18 cellular contexts compared by ENCODE assay signal in the genomic region with DNA sequence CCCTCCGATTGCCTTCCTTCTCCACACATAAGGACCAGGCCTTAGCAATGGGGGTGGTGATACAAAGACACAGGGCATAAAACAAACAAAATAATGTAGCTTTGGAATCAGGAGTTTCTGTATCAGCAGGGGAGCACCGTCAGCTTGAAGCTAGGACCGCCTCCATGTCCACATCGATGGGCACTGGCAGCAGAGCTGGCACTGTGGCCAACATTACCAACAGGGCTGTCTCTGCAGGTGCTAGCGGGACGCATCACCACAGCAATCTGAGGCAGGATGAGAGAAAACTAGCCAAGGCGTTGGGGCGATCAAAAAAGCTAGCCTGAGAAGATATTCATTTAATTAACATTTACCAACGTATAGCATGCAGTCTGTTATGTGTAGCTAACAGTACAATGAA.
A peak's percentile ranks its signal among the peaks of the same experiment; 100 is the strongest.
DNase-seq lines count a peak whose midpoint lies in the region; ATAC-seq, FAIRE-seq and TF ChIP-seq lines count a peak whose summit lies in the region.
"Had no signal": no experiment of that assay in that cellular context is flagged by ENCODE, and none has a peak within 500 bp of the region (broad histone marks: within the 10 kb centered on the region; RNA-seq: fewer than 3 reads in every experiment).

No MANE protein-coding gene starts in this region.

- ATAC-seq in HG03354 (IDR thresholded peaks at IDR 0.05; ENCODE audit: poor library complexity, severe bottlenecking, unreplicated experiment), result no peak
- no peak for ATAC-seq in GM18909 (IDR thresholded peaks at IDR 0.05; ENCODE audit: poor library complexity, unreplicated experiment)
- ATAC-seq: PC-3 had no signal

- H3K79me2 ChIP-seq in trophoblast cell (ENCODE audit: control insufficient read depth, insufficient read depth, low read length, poor library complexity), result peaks cover 2% of the 10 kb centered on the region

- no peaks in the 10 kb centered on the region for H3K9me3 Mint-ChIP-seq in activated naive CD4-positive, alpha-beta T cell treated with anti-CD3 and anti-CD28 coated beads, Interleukin-2, amount 50 U/mL, for 24 hours

- H3K36me3 Mint-ChIP-seq in activated naive CD4-positive, alpha-beta T cell treated with anti-CD3 and anti-CD28 coated beads, Interleukin-2, amount 50 U/mL, for 24 hours, result peaks cover 14% of the 10 kb centered on the region

- H3K79me1 ChIP-seq in trophoblast cell (ENCODE audit: low read length), result peaks cover 5% of the 10 kb centered on the region

- peak overlapping the region; percentile 42 for H4K8ac ChIP-seq in trophoblast cell (ENCODE audit: low read depth, low read length)

- no peaks in the 10 kb centered on the region for H3K27me3 Mint-ChIP-seq in activated naive CD4-positive, alpha-beta T cell treated with anti-CD3 and anti-CD28 coated beads, Interleukin-2, amount 50 U/mL, for 24 hours

- peak overlapping the region; percentile 63 for H3K27ac Mint-ChIP-seq in activated naive CD4-positive, alpha-beta T cell treated with anti-CD3 and anti-CD28 coated beads, Interleukin-2, amount 50 U/mL, for 24 hours

- H3K23ac ChIP-seq in trophoblast cell (ENCODE audit: low read length), result peak overlapping the region; percentile 29

- intact Hi-C loops in kidney (cut with DNase I), result no loop called here

- H2BK120ac ChIP-seq in trophoblast cell (ENCODE audit: insufficient read depth, low read length, poor library complexity), result peak overlapping the region; percentile 18

- no peak for DNase-seq in activated naive CD4-positive, alpha-beta T cell treated with anti-CD3 and anti-CD28 coated beads, Interleukin-2, amount 50 U/mL, for 16 hours
- DNase-seq in NCI-H446 treated with DMSO at 0.1 percent for 48 hours (lab: John Stamatoyannopoulos, UW), result peak; percentile 35
- peak; percentile 60 for DNase-seq in kidney
- no peak for DNase-seq in trophoblast cell
- DNase-seq in NCI-H748 treated with DMSO at 0.1 percent for 48 hours (lab: John Stamatoyannopoulos, UW), result no peak
- DNase-seq: EL, NCI-H1417, NCI-H187 treated with DMSO at 0.1 percent for 48 hours, NCI-H774, PC-3, SJCRH30 had no signal

- no peaks in the 10 kb centered on the region for H3K9me3 ChIP-seq in kidney (ENCODE audit: control insufficient read depth in 1 of 2, low read length in 2 of 2)
- H3K9me3 ChIP-seq in trophoblast cell (ENCODE audit: insufficient read depth, low read depth, low read length), result no peaks in the 10 kb centered on the region
- H3K9me3 ChIP-seq: BLaER1, HAP-1, SJCRH30 had no signal

- H4K91ac ChIP-seq in trophoblast cell (ENCODE audit: low read depth, low read length), result peak overlapping the region; percentile 63

- H3K4me1 ChIP-seq in kidney (ENCODE audit: control insufficient read depth in 1 of 2, insufficient read depth in 1 of 2, low read depth in 1 of 2, low read length in 2 of 2), result peaks cover 2 to 10% of the 10 kb centered on the region in 2 donors
- peaks cover 3 to 7% of the 10 kb centered on the region in 2 experiments for H3K4me1 ChIP-seq in trophoblast cell (ENCODE audit: control insufficient read depth in 1 of 2, insufficient read depth in 2 of 2, low read length in 2 of 2)
- H3K4me1 ChIP-seq: BLaER1, SJCRH30 had no signal

- H3K27ac ChIP-seq in kidney (ENCODE audit: low read depth in 2 of 2, low read length in 2 of 2) (no peak overlapping the region), trophoblast cell (ENCODE audit: low read depth, low read length) (no peak overlapping the region)
- H3K27ac ChIP-seq: BLaER1, RWPE1, SJCRH30 had no signal

- FAIRE-seq in kidney (lab: Jason Lieb, UNC), result no peak
- FAIRE-seq: A204.1 had no signal

- no peak overlapping the region for H4K12ac ChIP-seq in trophoblast cell (ENCODE audit: low read depth, low read length)

- H3K27me3 ChIP-seq in trophoblast cell (ENCODE audit: insufficient read depth, low read length), result no peaks in the 10 kb centered on the region
- H3K27me3 ChIP-seq: BLaER1, SJCRH30 had no signal

- peak overlapping the region; percentile 29 for H2BK12ac ChIP-seq in trophoblast cell (ENCODE audit: low read length)

- H3K36me3 ChIP-seq in kidney (ENCODE audit: control insufficient read depth in 1 of 2, insufficient read depth in 2 of 2, low read length in 2 of 2) (no peaks in the 10 kb centered on the region), trophoblast cell (ENCODE audit: control insufficient read depth in 1 of 2, insufficient read depth in 2 of 2, low read length in 2 of 2) (peaks cover 3 to 5% of the 10 kb centered on the region in 2 experiments)
- H3K36me3 ChIP-seq: BLaER1, HAP-1, SJCRH30 had no signal

- H3K4ac ChIP-seq in trophoblast cell (ENCODE audit: low read depth, low read length), result peak overlapping the region; percentile 19

- no peak overlapping the region for H3K4me2 ChIP-seq in trophoblast cell (ENCODE audit: low read length)
- H3K4me2 ChIP-seq: BLaER1 had no signal

- H3K9ac ChIP-seq in kidney (ENCODE audit: low read length in 2 of 2) (no peak overlapping the region), trophoblast cell (ENCODE audit: low read length) (no peak overlapping the region)
- H3K9ac ChIP-seq: BLaER1 had no signal

- no peak for TF ChIP-seq CTCF in kidney (IDR thresholded peaks at IDR 0.05; ENCODE audit: borderline replicate concordance, extremely low read depth, insufficient read depth)

- no peak overlapping the region for H2BK5ac ChIP-seq in trophoblast cell (ENCODE audit: low read depth, low read length, poor library complexity)

- H3K4me3 ChIP-seq in kidney (ENCODE audit: low read length in 2 of 2) (no peak overlapping the region), trophoblast cell (ENCODE audit: low read depth, low read length) (no peak overlapping the region)
- H3K4me3 ChIP-seq: BLaER1, HAP-1, SJCRH30 had no signal

- no CpG with 5 or more reads among the region's 9 CpGs for WGBS in trophoblast cell (ENCODE audit: extremely low coverage, insufficient coverage, insufficient read length)

- H2AFZ ChIP-seq in trophoblast cell (ENCODE audit: insufficient read depth, low read length, poor library complexity), result no peak overlapping the region

- H3K4me1 Mint-ChIP-seq in activated naive CD4-positive, alpha-beta T cell treated with anti-CD3 and anti-CD28 coated beads, Interleukin-2, amount 50 U/mL, for 24 hours, result peaks cover 91% of the 10 kb centered on the region

- peak overlapping the region; percentile 24 for H3K14ac ChIP-seq in trophoblast cell (ENCODE audit: low read length)

- peak overlapping the region; percentile 74 for H3K18ac ChIP-seq in trophoblast cell (ENCODE audit: low read length)

- H3K4me3 Mint-ChIP-seq in activated naive CD4-positive, alpha-beta T cell treated with anti-CD3 and anti-CD28 coated beads, Interleukin-2, amount 50 U/mL, for 24 hours, result no peak overlapping the region

- H2AK5ac ChIP-seq in trophoblast cell (ENCODE audit: low read length), result peak overlapping the region; percentile 49

Comparison
In these comparisons a context has a peak if more than half of its experiments do, and no peak if none do; other contexts are left out.
1. DNase-seq: peak in NCI-H446 treated with DMSO at 0.1 percent for 48 hours (single experiment) and kidney (single experiment); none in activated naive CD4-positive, alpha-beta T cell treated with anti-CD3 and anti-CD28 coated beads, Interleukin-2, amount 50 U/mL, for 16 hours (single experiment), trophoblast cell (0 of 2) and NCI-H748 treated with DMSO at 0.1 percent for 48 hours (single experiment).